ENCODE assay signal across 8 cellular contexts in the genomic region with DNA sequence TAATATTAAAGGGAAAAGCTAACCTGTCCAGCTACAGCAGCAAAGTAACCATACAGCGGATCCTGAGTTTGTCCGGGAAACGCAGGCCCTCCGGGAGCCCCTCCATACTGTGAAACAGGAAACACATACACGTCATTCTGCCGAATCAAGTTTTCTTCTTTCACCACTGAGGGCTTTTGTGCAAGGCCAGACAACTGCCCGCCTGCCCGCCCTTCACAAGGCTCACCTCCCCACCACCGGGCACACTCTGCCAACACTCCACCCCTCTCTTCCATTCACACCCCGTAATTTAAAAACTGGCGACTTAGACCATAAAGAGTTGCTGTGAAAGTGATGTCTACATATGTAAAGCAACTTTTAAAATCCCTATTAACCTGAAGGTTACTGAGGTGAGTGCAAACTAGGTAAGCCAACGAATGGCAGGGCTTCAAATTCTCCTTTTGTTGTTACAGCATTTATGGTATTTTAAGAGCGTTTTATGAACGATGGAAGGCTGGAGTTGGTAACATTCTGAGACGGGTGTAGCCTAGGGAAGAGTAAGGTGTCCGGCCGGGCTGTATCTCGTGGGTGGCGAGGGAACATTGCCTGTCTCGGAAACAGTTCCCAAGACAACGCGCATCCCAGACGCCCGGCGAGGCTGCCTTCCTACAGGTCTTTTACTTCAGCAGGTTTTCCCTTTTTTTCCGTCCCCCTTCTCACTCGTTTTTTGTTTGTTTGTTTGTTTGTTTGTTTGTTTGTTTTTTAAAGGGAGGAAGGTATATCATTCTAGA. TPM values are rescaled to one million over a fixed set of nuclear protein-coding genes. Genes with fewer than 3 reads are reported as not detected.
DNase-seq lines count a peak whose midpoint lies in the region; ATAC-seq and TF ChIP-seq lines count a peak whose summit lies in the region.

No MANE protein-coding gene starts in this region.

- ATAC-seq in HG03025 (IDR thresholded peaks at IDR 0.05; ENCODE audit: low FRiP score, unreplicated experiment), result peak; percentile 26
- ATAC-seq in activated CD8-positive, alpha-beta T cell treated with anti-CD3 and anti-CD28 coated beads for 36 hours, result peak; percentile 15
- ATAC-seq in mucosa of descending colon, result peak; percentile 57

- peaks cover 25% of the 10 kb centered on the region for H3K36me3 Mint-ChIP-seq in activated CD8-positive, alpha-beta T cell treated with anti-CD3 and anti-CD28 coated beads for 36 hours (ENCODE audit: low read depth)

- peaks cover 6% of the 10 kb centered on the region for H3K4me1 ChIP-seq in mucosa of descending colon (ENCODE audit: low read depth)

- no peaks in the 10 kb centered on the region for H3K9me3 ChIP-seq in mucosa of descending colon

- POLR2A ChIA-PET in activated CD8-positive, alpha-beta T cell treated with anti-CD3 and anti-CD28 coated beads for 36 hours (lab: Charles Lee), result interaction anchor here (0.9 kb wide), 1 partner anchor 14 kb away, joined by 3 read pairs; no protein-coding TSS in a partner anchor

- no peaks in the 10 kb centered on the region for H3K36me3 ChIP-seq in mucosa of descending colon (ENCODE audit: low read depth)

- intact Hi-C loops in activated CD8-positive, alpha-beta T cell treated with anti-CD3 and anti-CD28 coated beads for 36 hours (cut with micrococcal nuclease), result loop anchor here (5.0 kb wide), 1 partner anchor 342 kb away; a partner anchor contains a TSS
- intact Hi-C loops in mucosa of descending colon (cut with DNase I, micrococcal nuclease), result no loop called here

- peak overlapping the region; percentile 65 for H3K4me3 ChIP-seq in mucosa of descending colon

- DNase-seq in AG08395 (ENCODE audit: low spot score) (peak; percentile 48), NCI-H510A (lab: John Stamatoyannopoulos, UW) (peak; percentile 8), epidermal melanocyte (ENCODE audit: insufficient read length, low spot score) (peak; percentile 30), mucosa of descending colon (peak; percentile 78 to 83 (median 78)), substantia nigra (lab: John Stamatoyannopoulos, UW) (peak in 43 of 49 donors; percentile 8 to 84 (median 33))
- DNase-seq in activated CD8-positive, alpha-beta T cell treated with anti-CD3 and anti-CD28 coated beads for 36 hours, result peak; percentile 47

- no peaks in the 10 kb centered on the region for H3K9me3 Mint-ChIP-seq in activated CD8-positive, alpha-beta T cell treated with anti-CD3 and anti-CD28 coated beads for 36 hours

- TF ChIP-seq POLR2A in GM18526 (IDR thresholded peaks at IDR 0.05; ENCODE audit: extremely low read depth, insufficient read length), result peak; percentile 40

- no peak for TF ChIP-seq CTCF in activated CD8-positive, alpha-beta T cell treated with anti-CD3 and anti-CD28 coated beads for 36 hours (IDR thresholded peaks at IDR 0.05)
- TF ChIP-seq CTCF in mucosa of descending colon (IDR thresholded peaks at IDR 0.05), result no peak

- H3K27ac ChIP-seq in substantia nigra (ENCODE audit: low read depth, low read length, poor library complexity, severe bottlenecking), result peak overlapping the region; percentile 85

- peaks cover 27% of the 10 kb centered on the region for H3K4me1 Mint-ChIP-seq in activated CD8-positive, alpha-beta T cell treated with anti-CD3 and anti-CD28 coated beads for 36 hours (ENCODE audit: low read depth)

- CTCF ChIA-PET in activated CD8-positive, alpha-beta T cell treated with anti-CD3 and anti-CD28 coated beads for 36 hours (lab: Charles Lee), result no interaction called here

- H3K27me3 Mint-ChIP-seq in activated CD8-positive, alpha-beta T cell treated with anti-CD3 and anti-CD28 coated beads for 36 hours, result no peaks in the 10 kb centered on the region

- H3K4me3 Mint-ChIP-seq in activated CD8-positive, alpha-beta T cell treated with anti-CD3 and anti-CD28 coated beads for 36 hours, result peak overlapping the region; percentile 86

- H3K27ac Mint-ChIP-seq in activated CD8-positive, alpha-beta T cell treated with anti-CD3 and anti-CD28 coated beads for 36 hours, result peak overlapping the region; percentile 93

RNA-seq across cellular contexts. Expression of a gene that starts 0.8 kb away (rescaled TPM):
- total RNA-seq in activated CD8-positive, alpha-beta T cell treated with anti-CD3 and anti-CD28 coated beads for 36 hours, result 100 to 1,000 TPM; 169 TPM
- 100 to 1,000 TPM; 369 to 809 (median 670) TPM for total RNA-seq in mucosa of descending colon

Comparison
In these comparisons a context has a peak if more than half of its experiments do, and no peak if none do; other contexts are left out.
1. Peak in every context shown above with its lines: DNase-seq, ATAC-seq, H3K4me3 ChIP-seq and H3K27ac ChIP-seq.
2. DNase-seq: peak in every context shown above with its lines; median percentile 78 in mucosa of descending colon; 48 in AG08395; 47 in activated CD8-positive, alpha-beta T cell treated with anti-CD3 and anti-CD28 coated beads for 36 hours; 33 in substantia nigra; 30 in epidermal melanocyte; 8 in NCI-H510A.